Comparison of ENCODE assay signal across 1 cellular context in the genomic region with DNA sequence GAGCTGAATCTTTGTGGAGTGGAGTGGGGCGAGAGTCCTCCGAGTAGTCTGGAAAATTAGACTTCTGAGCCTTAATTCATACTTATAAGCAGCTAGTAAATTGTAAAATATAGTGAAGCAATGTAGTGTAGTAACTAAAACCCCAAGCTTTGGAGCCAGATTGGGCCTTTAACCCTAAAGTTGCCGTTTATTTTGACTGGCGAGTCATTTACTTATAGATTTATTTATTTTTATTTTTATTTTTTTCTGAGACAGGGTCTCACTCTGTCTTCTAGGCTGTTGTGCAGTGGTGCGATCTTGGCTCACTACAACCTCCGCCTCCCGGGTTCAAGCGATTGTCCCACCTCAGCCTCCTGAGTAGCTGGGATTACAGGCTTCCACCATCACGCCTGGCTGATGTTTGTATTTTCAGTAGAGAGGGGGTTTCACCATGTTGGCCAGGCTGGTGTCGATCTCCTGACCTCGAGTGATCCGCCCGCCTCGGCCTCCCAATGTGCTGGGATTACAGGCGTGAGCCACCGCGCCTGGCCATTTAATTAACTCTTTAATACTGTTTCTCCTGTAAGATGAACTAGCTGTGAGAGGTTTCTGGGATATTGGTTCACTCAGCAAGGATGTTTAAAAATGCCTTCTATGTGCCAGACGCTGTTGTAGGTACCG.
TF ChIP-seq lines count a peak whose summit lies in the region.

No MANE protein-coding gene starts in this region.

TF ChIP-seq in K562, 482 proteins besides CTCF, POLR2A, EP300 and RAD21 (continued from another document and continues in another):
- TF ChIP-seq, protein P1, sequence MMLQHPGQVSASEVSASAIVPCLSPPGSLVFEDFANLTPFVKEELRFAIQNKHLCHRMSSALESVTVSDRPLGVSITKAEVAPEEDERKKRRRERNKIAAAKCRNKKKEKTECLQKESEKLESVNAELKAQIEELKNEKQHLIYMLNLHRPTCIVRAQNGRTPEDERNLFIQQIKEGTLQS (IDR thresholded peaks at IDR 0.05): no peak
- TF ChIP-seq, protein P1 (CRISPR knock-in tag; conservative IDR thresholded peaks at IDR 0.05): no peak
- TF ChIP-seq RBM14 (IDR thresholded peaks at IDR 0.05; ENCODE audit: borderline replicate concordance, insufficient read depth, low read depth, low read length) (no peak), PTRF (tag; IDR thresholded peaks at IDR 0.05) (no peak), SAFB (IDR thresholded peaks at IDR 0.05; ENCODE audit: borderline replicate concordance, low read depth, low read length) (no peak), PHF8 (IDR thresholded peaks at IDR 0.05; ENCODE audit: borderline replicate concordance, low read length) (peak; percentile 47; the same call in 1 of the 2 replicates), NR3C1 (CRISPR knock-in tag; IDR thresholded peaks at IDR 0.05) (no peak), EHMT2 (IDR thresholded peaks at IDR 0.05) (no peak), ZKSCAN1 (IDR thresholded peaks at IDR 0.05; ENCODE audit: low read depth, low read length) (no peak), MBD2 (IDR thresholded peaks at IDR 0.05; ENCODE audit: borderline replicate concordance, low read depth) (no peak), FOXJ2 (tag; IDR thresholded peaks at IDR 0.05) (no peak), SAP30 (IDR thresholded peaks at IDR 0.05; ENCODE audit: borderline replicate concordance, insufficient read depth, low read depth, low read length, poor library complexity, severe bottlenecking) (no peak), POLR2AphosphoS5 (IDR thresholded peaks at IDR 0.05; ENCODE audit: control insufficient read depth, insufficient read depth, low read depth, low read length) (no peak), ARID1B (IDR thresholded peaks at IDR 0.05) (peak; percentile 23; the same call in 1 of the 2 replicates), TOE1 (IDR thresholded peaks at IDR 0.05; ENCODE audit: borderline replicate concordance) (no peak; the same call in 1 of the 2 replicates), TOE1 (CRISPR knock-in tag; IDR thresholded peaks at IDR 0.05; ENCODE audit: borderline replicate concordance, low read depth) (no peak), POLR2G (IDR thresholded peaks at IDR 0.05; ENCODE audit: low read depth, low read length) (no peak), ZBTB17 (CRISPR knock-in tag; IDR thresholded peaks at IDR 0.05) (no peak), TCFL5 (CRISPR knock-in tag; conservative IDR thresholded peaks at IDR 0.05) (no peak), TAF9B (IDR thresholded peaks at IDR 0.05; ENCODE audit: partially characterized antibody) (no peak), THRAP3 (IDR thresholded peaks at IDR 0.05; ENCODE audit: borderline replicate concordance) (0 out of 2 replicates have a peak, but pooled peaks have one; percentile 47), SIX5 (IDR thresholded peaks at IDR 0.05; ENCODE audit: borderline replicate concordance in 1 of 2, insufficient read depth in 1 of 2, low read depth in 1 of 2, low read length in 2 of 2) (no peak), SNIP1 (IDR thresholded peaks at IDR 0.05; ENCODE audit: low read depth) (0 out of 2 replicates have a peak, but pooled peaks have one; percentile 34), GATAD2A (IDR thresholded peaks at IDR 0.05) (no peak), SUPT5H (IDR thresholded peaks at IDR 0.05) (peak; percentile 90; the same call in 1 of the 2 replicates), ETV6 (IDR thresholded peaks at IDR 0.05; ENCODE audit: borderline replicate concordance in 1 of 2, low read depth in 2 of 2, low read length in 1 of 2) (no peak), ETV6 (CRISPR knock-in tag; IDR thresholded peaks at IDR 0.05; ENCODE audit: borderline replicate concordance) (no peak), ATF7 (IDR thresholded peaks at IDR 0.05) (no peak), MAFK (IDR thresholded peaks at IDR 0.05; ENCODE audit: low read length) (no peak), PRPF4 (IDR thresholded peaks at IDR 0.05; ENCODE audit: insufficient read depth, low read depth, low read length, poor library complexity, severe bottlenecking) (no peak), FUS (optimal IDR thresholded peaks at IDR 0.05; ENCODE audit: low read depth, low read length) (no peak), PHTF2 (CRISPR knock-in tag; IDR thresholded peaks at IDR 0.05) (no peak), HDAC8 (tag; IDR thresholded peaks at IDR 0.05) (no peak), BACH1 (tag; IDR thresholded peaks at IDR 0.05) (no peak), TAF7 (tag; IDR thresholded peaks at IDR 0.05) (peak; percentile 66), ZNF644 (tag; IDR thresholded peaks at IDR 0.05; ENCODE audit: low read depth) (peak; percentile 65; the same call in 1 of the 2 replicates)
- TF ChIP-seq, protein P2, sequence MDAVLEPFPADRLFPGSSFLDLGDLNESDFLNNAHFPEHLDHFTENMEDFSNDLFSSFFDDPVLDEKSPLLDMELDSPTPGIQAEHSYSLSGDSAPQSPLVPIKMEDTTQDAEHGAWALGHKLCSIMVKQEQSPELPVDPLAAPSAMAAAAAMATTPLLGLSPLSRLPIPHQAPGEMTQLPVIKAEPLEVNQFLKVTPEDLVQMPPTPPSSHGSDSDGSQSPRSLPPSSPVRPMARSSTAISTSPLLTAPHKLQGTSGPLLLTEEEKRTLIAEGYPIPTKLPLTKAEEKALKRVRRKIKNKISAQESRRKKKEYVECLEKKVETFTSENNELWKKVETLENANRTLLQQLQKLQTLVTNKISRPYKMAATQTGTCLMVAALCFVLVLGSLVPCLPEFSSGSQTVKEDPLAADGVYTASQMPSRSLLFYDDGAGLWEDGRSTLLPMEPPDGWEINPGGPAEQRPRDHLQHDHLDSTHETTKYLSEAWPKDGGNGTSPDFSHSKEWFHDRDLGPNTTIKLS (IDR thresholded peaks at IDR 0.05; ENCODE audit: borderline replicate concordance, low read depth): no peak
- TF ChIP-seq, protein P3, sequence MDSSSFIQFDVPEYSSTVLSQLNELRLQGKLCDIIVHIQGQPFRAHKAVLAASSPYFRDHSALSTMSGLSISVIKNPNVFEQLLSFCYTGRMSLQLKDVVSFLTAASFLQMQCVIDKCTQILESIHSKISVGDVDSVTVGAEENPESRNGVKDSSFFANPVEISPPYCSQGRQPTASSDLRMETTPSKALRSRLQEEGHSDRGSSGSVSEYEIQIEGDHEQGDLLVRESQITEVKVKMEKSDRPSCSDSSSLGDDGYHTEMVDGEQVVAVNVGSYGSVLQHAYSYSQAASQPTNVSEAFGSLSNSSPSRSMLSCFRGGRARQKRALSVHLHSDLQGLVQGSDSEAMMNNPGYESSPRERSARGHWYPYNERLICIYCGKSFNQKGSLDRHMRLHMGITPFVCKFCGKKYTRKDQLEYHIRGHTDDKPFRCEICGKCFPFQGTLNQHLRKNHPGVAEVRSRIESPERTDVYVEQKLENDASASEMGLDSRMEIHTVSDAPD (CRISPR knock-in tag; IDR thresholded peaks at IDR 0.05): no peak
- TF ChIP-seq, protein P4, sequence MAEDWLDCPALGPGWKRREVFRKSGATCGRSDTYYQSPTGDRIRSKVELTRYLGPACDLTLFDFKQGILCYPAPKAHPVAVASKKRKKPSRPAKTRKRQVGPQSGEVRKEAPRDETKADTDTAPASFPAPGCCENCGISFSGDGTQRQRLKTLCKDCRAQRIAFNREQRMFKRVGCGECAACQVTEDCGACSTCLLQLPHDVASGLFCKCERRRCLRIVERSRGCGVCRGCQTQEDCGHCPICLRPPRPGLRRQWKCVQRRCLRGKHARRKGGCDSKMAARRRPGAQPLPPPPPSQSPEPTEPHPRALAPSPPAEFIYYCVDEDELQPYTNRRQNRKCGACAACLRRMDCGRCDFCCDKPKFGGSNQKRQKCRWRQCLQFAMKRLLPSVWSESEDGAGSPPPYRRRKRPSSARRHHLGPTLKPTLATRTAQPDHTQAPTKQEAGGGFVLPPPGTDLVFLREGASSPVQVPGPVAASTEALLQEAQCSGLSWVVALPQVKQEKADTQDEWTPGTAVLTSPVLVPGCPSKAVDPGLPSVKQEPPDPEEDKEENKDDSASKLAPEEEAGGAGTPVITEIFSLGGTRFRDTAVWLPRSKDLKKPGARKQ (CRISPR knock-in tag; IDR thresholded peaks at IDR 0.05): no peak
- TF ChIP-seq, protein P5, sequence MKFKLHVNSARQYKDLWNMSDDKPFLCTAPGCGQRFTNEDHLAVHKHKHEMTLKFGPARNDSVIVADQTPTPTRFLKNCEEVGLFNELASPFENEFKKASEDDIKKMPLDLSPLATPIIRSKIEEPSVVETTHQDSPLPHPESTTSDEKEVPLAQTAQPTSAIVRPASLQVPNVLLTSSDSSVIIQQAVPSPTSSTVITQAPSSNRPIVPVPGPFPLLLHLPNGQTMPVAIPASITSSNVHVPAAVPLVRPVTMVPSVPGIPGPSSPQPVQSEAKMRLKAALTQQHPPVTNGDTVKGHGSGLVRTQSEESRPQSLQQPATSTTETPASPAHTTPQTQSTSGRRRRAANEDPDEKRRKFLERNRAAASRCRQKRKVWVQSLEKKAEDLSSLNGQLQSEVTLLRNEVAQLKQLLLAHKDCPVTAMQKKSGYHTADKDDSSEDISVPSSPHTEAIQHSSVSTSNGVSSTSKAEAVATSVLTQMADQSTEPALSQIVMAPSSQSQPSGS (CRISPR knock-in tag; IDR thresholded peaks at IDR 0.05): no peak
- TF ChIP-seq, protein P6, sequence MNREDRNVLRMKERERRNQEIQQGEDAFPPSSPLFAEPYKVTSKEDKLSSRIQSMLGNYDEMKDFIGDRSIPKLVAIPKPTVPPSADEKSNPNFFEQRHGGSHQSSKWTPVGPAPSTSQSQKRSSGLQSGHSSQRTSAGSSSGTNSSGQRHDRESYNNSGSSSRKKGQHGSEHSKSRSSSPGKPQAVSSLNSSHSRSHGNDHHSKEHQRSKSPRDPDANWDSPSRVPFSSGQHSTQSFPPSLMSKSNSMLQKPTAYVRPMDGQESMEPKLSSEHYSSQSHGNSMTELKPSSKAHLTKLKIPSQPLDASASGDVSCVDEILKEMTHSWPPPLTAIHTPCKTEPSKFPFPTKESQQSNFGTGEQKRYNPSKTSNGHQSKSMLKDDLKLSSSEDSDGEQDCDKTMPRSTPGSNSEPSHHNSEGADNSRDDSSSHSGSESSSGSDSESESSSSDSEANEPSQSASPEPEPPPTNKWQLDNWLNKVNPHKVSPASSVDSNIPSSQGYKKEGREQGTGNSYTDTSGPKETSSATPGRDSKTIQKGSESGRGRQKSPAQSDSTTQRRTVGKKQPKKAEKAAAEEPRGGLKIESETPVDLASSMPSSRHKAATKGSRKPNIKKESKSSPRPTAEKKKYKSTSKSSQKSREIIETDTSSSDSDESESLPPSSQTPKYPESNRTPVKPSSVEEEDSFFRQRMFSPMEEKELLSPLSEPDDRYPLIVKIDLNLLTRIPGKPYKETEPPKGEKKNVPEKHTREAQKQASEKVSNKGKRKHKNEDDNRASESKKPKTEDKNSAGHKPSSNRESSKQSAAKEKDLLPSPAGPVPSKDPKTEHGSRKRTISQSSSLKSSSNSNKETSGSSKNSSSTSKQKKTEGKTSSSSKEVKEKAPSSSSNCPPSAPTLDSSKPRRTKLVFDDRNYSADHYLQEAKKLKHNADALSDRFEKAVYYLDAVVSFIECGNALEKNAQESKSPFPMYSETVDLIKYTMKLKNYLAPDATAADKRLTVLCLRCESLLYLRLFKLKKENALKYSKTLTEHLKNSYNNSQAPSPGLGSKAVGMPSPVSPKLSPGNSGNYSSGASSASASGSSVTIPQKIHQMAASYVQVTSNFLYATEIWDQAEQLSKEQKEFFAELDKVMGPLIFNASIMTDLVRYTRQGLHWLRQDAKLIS (CRISPR knock-in tag; IDR thresholded peaks at IDR 0.05): no peak
- TF ChIP-seq, protein P7, sequence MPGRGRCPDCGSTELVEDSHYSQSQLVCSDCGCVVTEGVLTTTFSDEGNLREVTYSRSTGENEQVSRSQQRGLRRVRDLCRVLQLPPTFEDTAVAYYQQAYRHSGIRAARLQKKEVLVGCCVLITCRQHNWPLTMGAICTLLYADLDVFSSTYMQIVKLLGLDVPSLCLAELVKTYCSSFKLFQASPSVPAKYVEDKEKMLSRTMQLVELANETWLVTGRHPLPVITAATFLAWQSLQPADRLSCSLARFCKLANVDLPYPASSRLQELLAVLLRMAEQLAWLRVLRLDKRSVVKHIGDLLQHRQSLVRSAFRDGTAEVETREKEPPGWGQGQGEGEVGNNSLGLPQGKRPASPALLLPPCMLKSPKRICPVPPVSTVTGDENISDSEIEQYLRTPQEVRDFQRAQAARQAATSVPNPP (IDR thresholded peaks at IDR 0.05; ENCODE audit: borderline replicate concordance, insufficient read depth, insufficient read length): no peak
- TF ChIP-seq, protein P8, sequence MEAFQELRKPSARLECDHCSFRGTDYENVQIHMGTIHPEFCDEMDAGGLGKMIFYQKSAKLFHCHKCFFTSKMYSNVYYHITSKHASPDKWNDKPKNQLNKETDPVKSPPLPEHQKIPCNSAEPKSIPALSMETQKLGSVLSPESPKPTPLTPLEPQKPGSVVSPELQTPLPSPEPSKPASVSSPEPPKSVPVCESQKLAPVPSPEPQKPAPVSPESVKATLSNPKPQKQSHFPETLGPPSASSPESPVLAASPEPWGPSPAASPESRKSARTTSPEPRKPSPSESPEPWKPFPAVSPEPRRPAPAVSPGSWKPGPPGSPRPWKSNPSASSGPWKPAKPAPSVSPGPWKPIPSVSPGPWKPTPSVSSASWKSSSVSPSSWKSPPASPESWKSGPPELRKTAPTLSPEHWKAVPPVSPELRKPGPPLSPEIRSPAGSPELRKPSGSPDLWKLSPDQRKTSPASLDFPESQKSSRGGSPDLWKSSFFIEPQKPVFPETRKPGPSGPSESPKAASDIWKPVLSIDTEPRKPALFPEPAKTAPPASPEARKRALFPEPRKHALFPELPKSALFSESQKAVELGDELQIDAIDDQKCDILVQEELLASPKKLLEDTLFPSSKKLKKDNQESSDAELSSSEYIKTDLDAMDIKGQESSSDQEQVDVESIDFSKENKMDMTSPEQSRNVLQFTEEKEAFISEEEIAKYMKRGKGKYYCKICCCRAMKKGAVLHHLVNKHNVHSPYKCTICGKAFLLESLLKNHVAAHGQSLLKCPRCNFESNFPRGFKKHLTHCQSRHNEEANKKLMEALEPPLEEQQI (IDR thresholded peaks at IDR 0.05): no peak
- TF ChIP-seq, protein P9, sequence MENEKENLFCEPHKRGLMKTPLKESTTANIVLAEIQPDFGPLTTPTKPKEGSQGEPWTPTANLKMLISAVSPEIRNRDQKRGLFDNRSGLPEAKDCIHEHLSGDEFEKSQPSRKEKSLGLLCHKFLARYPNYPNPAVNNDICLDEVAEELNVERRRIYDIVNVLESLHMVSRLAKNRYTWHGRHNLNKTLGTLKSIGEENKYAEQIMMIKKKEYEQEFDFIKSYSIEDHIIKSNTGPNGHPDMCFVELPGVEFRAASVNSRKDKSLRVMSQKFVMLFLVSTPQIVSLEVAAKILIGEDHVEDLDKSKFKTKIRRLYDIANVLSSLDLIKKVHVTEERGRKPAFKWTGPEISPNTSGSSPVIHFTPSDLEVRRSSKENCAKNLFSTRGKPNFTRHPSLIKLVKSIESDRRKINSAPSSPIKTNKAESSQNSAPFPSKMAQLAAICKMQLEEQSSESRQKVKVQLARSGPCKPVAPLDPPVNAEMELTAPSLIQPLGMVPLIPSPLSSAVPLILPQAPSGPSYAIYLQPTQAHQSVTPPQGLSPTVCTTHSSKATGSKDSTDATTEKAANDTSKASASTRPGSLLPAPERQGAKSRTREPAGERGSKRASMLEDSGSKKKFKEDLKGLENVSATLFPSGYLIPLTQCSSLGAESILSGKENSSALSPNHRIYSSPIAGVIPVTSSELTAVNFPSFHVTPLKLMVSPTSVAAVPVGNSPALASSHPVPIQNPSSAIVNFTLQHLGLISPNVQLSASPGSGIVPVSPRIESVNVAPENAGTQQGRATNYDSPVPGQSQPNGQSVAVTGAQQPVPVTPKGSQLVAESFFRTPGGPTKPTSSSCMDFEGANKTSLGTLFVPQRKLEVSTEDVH (IDR thresholded peaks at IDR 0.05; ENCODE audit: low read depth, partially characterized antibody): no peak
